ENCODE assay signal across 9 cellular contexts in the genomic region with DNA sequence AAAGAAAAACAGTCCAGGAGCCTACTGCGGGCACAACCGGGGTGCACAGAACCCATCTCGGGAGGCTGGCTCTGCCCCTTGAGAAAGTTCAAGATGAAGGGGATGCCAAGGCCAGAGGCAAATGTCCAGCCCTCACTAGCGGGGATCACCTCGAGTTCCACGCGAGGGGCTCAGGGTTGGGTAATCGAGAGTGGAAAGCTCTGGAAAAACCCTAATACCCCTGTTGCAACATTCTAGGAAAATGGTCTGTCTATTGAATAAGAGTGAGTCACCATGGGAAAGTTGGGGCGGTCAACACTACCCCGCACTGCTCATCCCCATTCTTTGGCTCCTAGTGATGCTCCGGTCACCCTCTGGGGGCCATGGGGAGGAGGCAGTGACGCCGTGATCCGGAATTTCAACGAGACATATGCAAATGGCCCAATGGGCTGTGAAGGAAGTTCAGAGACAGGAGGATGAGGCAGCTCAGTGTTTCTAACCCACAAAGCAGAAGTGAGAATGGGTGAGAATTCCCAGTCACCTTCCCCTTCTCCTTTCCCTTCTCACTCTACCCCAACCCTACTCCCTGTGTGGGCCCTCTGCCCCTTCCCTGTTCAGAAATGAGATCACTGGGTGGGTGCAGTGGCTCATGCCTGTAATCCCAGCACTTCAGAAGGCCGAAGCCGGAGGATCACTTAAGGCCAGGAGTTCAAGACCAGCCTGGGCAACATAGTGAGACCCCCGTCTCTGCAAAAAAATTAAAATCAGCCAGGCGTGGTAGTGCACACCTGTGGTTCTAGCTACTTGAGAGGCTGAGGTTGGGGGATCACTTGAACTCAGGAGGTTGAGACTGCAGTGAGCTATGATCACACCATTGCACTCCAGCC. TPM values are rescaled to one million over a fixed set of nuclear protein-coding genes. Genes with fewer than 3 reads are reported as not detected.
DNase-seq lines count a peak whose midpoint lies in the region; ATAC-seq and TF ChIP-seq lines count a peak whose summit lies in the region.
"Had no signal": no experiment of that assay in that cellular context is flagged by ENCODE, and none has a peak within 500 bp of the region (broad histone marks: within the 10 kb centered on the region; RNA-seq: fewer than 3 reads in every experiment).

No MANE protein-coding gene starts in this region.

- intact Hi-C loops in Caco-2 (cut with micrococcal nuclease; ENCODE audit: unreplicated experiment): no loop called here
- intact Hi-C loops in activated T-helper 2 cell treated with anti-CD3 and anti-CD28 coated beads, Interferon-gamma antibody, Interleukin-2, Interleukin-4, amounts not matched to agents 10 μg/mL and 5 μg/mL and 100 μg/mL, durations not matched to agents 14 hours and 24 hours and 36 hours (cut with micrococcal nuclease): no loop called here

- POLR2A ChIA-PET in Caco-2 (lab: Charles Lee): no interaction called here

- BruUV-seq in Caco-2 (replicated peaks; lab: Mats Ljungman, UMichigan): no TSS peak

- H3K27ac Mint-ChIP-seq in Caco-2 (ENCODE audit: unreplicated experiment): no peak overlapping the region
- H3K27ac Mint-ChIP-seq in activated T-helper 2 cell treated with anti-CD3 and anti-CD28 coated beads, Interferon-gamma antibody, Interleukin-2, Interleukin-4, amounts not matched to agents 10 μg/mL and 5 μg/mL and 100 μg/mL, durations not matched to agents 14 hours and 24 hours and 36 hours: no peak overlapping the region

- H3K36me3 ChIP-seq in Caco-2 (ENCODE audit: control insufficient read depth, insufficient read depth, low read length): no peaks in the 10 kb centered on the region

- H3K4me3 Mint-ChIP-seq in Caco-2 (ENCODE audit: unreplicated experiment): no peak overlapping the region
- no peak overlapping the region for H3K4me3 Mint-ChIP-seq in activated T-helper 2 cell treated with anti-CD3 and anti-CD28 coated beads, Interferon-gamma antibody, Interleukin-2, Interleukin-4, amounts not matched to agents 10 μg/mL and 5 μg/mL and 100 μg/mL, durations not matched to agents 14 hours and 24 hours and 36 hours (ENCODE audit: low read depth)

- peak; percentile 65 for ATAC-seq in GM18868 (IDR thresholded peaks at IDR 0.05; ENCODE audit: unreplicated experiment)
- ATAC-seq in HG03175 (IDR thresholded peaks at IDR 0.05; ENCODE audit: unreplicated experiment): peak; percentile 50
- ATAC-seq: body of pancreas had no signal

- H3K36me3 Mint-ChIP-seq in Caco-2 (ENCODE audit: insufficient read depth, unreplicated experiment): no peaks in the 10 kb centered on the region
- H3K36me3 Mint-ChIP-seq in activated T-helper 2 cell treated with anti-CD3 and anti-CD28 coated beads, Interferon-gamma antibody, Interleukin-2, Interleukin-4, amounts not matched to agents 10 μg/mL and 5 μg/mL and 100 μg/mL, durations not matched to agents 14 hours and 24 hours and 36 hours (ENCODE audit: low read depth): no peaks in the 10 kb centered on the region

- H3K4me1 Mint-ChIP-seq in Caco-2 (ENCODE audit: low read depth, unreplicated experiment): no peaks in the 10 kb centered on the region
- H3K4me1 Mint-ChIP-seq in activated T-helper 2 cell treated with anti-CD3 and anti-CD28 coated beads, Interferon-gamma antibody, Interleukin-2, Interleukin-4, amounts not matched to agents 10 μg/mL and 5 μg/mL and 100 μg/mL, durations not matched to agents 14 hours and 24 hours and 36 hours (ENCODE audit: low read depth): peaks cover 30% of the 10 kb centered on the region

- no peaks in the 10 kb centered on the region for H3K27me3 Mint-ChIP-seq in Caco-2 (ENCODE audit: insufficient read depth, unreplicated experiment)
- peaks cover 11% of the 10 kb centered on the region for H3K27me3 Mint-ChIP-seq in activated T-helper 2 cell treated with anti-CD3 and anti-CD28 coated beads, Interferon-gamma antibody, Interleukin-2, Interleukin-4, amounts not matched to agents 10 μg/mL and 5 μg/mL and 100 μg/mL, durations not matched to agents 14 hours and 24 hours and 36 hours (ENCODE audit: low read depth)

- no peak overlapping the region for H3K4me3 ChIP-seq in Caco-2 (ENCODE audit: low read depth, low read length)
- H3K4me3 ChIP-seq: body of pancreas had no signal

- DNase-seq in UCSD-AML1 (lab: John Stamatoyannopoulos, UW; ENCODE audit: unreplicated experiment) (peak; percentile 36), renal cortical epithelial cell (ENCODE audit: low read depth) (peak; percentile 56), DMS153 treated with DMSO at 0.1 percent for 48 hours (lab: John Stamatoyannopoulos, UW; ENCODE audit: unreplicated experiment) (no peak), T-helper 2 cell (no peak), Caco-2 (no peak)
- no peak for DNase-seq in activated T-helper 2 cell treated with anti-CD3 and anti-CD28 coated beads, Interferon-gamma antibody, Interleukin-2, Interleukin-4, amounts not matched to agents 10 μg/mL and 5 μg/mL and 100 μg/mL, durations not matched to agents 14 hours and 24 hours and 36 hours (ENCODE audit: low spot score)

- peaks cover 5% of the 10 kb centered on the region for H3K4me1 ChIP-seq in Caco-2

- H3K9me3 ChIP-seq in Caco-2: no peaks in the 10 kb centered on the region
- H3K9me3 ChIP-seq: body of pancreas had no signal

- H3K9me3 Mint-ChIP-seq in Caco-2 (ENCODE audit: unreplicated experiment): no peaks in the 10 kb centered on the region
- no peaks in the 10 kb centered on the region for H3K9me3 Mint-ChIP-seq in activated T-helper 2 cell treated with anti-CD3 and anti-CD28 coated beads, Interferon-gamma antibody, Interleukin-2, Interleukin-4, amounts not matched to agents 10 μg/mL and 5 μg/mL and 100 μg/mL, durations not matched to agents 14 hours and 24 hours and 36 hours

- no peaks in the 10 kb centered on the region; the same call in 1 of the 2 replicates for H3K27me3 ChIP-seq in Caco-2 (replicated peaks; ENCODE audit: control insufficient read depth, insufficient read depth, low read length)
- H3K27me3 ChIP-seq: body of pancreas had no signal

- CTCF ChIA-PET in Caco-2 (lab: Charles Lee): no interaction called here

- no peak for TF ChIP-seq CTCF in Caco-2 (IDR thresholded peaks at IDR 0.05; ENCODE audit: insufficient read depth in 1 of 2, low read depth in 1 of 2, low read length in 1 of 2, severe bottlenecking in 1 of 2, unreplicated experiment in 1 of 2)

RNA-seq across cellular contexts. Expression of gene SOCS3, which starts 22.4 kb away (rescaled TPM):
- total RNA-seq in renal cortical epithelial cell (46.4 and 94.7 TPM in 2 replicates), Caco-2 (2022) (11.3 and 12.8 TPM in 2 replicates)
- total RNA-seq in activated T-helper 2 cell treated with anti-CD3 and anti-CD28 coated beads, Interferon-gamma antibody, Interleukin-2, Interleukin-4, amounts not matched to agents 10 μg/mL and 5 μg/mL and 100 μg/mL, durations not matched to agents 14 hours and 24 hours and 36 hours: 93.5 and 99.8 TPM in 2 replicates

RNA-seq across cellular contexts. Expression of gene PGS1, which starts 41.0 kb away (rescaled TPM):
- total RNA-seq in renal cortical epithelial cell (29.0 and 52.9 TPM in 2 replicates), Caco-2 (2022) (54.1 and 55.2 TPM in 2 replicates)
- 59.3 and 64.1 TPM in 2 replicates for total RNA-seq in activated T-helper 2 cell treated with anti-CD3 and anti-CD28 coated beads, Interferon-gamma antibody, Interleukin-2, Interleukin-4, amounts not matched to agents 10 μg/mL and 5 μg/mL and 100 μg/mL, durations not matched to agents 14 hours and 24 hours and 36 hours

Comparison
In these comparisons a context has a peak if more than half of its experiments do, and no peak if none do; other contexts are left out.
1. DNase-seq: peak in UCSD-AML1 (single experiment) and renal cortical epithelial cell (single experiment); none in DMS153 treated with DMSO at 0.1 percent for 48 hours (single experiment), T-helper 2 cell (0 of 5), Caco-2 (0 of 2) and activated T-helper 2 cell treated with anti-CD3 and anti-CD28 coated beads, Interferon-gamma antibody, Interleukin-2, Interleukin-4, amounts not matched to agents 10 μg/mL and 5 μg/mL and 100 μg/mL, durations not matched to agents 14 hours and 24 hours and 36 hours (single experiment).